ENCODE assay signal across 1 cellular context in the genomic region with DNA sequence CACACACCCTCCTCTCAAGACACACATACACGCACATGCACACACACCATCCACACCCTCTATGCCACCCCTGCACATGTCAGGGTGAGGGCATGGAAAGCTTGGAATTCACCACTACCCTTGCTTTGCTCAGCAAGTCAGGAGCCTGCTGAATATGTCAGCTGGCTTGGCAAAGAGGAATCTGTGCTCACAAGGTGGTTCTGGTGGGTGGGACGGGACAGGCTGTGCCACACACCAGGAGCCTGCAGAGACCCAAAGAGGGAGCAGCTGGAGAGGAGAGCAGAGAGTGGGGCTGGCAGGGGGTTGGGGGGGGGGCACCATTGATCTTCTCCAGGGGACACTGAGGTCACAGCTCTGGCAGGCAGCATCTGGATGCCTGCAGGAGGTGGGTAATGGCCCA.
TF ChIP-seq lines count a peak whose summit lies in the region.

No MANE protein-coding gene starts in this region.

TF ChIP-seq in H1, 55 proteins besides CTCF, POLR2A, EP300 and RAD21 (continued from another document):
- TF ChIP-seq RBBP5 (IDR thresholded peaks at IDR 0.05; ENCODE audit: borderline replicate concordance, low read depth, low read length) (no peak), YY1 (IDR thresholded peaks at IDR 0.05; ENCODE audit: low read depth, low read length) (no peak), TBP (IDR thresholded peaks at IDR 0.05; ENCODE audit: low read depth, low read length) (no peak), EZH2 (IDR thresholded peaks at IDR 0.05; ENCODE audit: low read depth, low read length, severe bottlenecking) (no peak), CTBP2 (IDR thresholded peaks at IDR 0.05; ENCODE audit: borderline replicate concordance, insufficient read depth, insufficient read length, low read length) (no peak), KDM5A (IDR thresholded peaks at IDR 0.05; ENCODE audit: low read length) (no peak), FOSL1 (IDR thresholded peaks at IDR 0.05; ENCODE audit: insufficient read depth, low read depth, low read length) (no peak), GTF2F1 (IDR thresholded peaks at IDR 0.05; ENCODE audit: borderline replicate concordance, low read depth, low read length) (no peak), TEAD4 (IDR thresholded peaks at IDR 0.05; ENCODE audit: low read depth, low read length) (no peak), JUND (IDR thresholded peaks at IDR 0.05; ENCODE audit: low read length) (no peak)
- TF ChIP-seq, protein P1, sequence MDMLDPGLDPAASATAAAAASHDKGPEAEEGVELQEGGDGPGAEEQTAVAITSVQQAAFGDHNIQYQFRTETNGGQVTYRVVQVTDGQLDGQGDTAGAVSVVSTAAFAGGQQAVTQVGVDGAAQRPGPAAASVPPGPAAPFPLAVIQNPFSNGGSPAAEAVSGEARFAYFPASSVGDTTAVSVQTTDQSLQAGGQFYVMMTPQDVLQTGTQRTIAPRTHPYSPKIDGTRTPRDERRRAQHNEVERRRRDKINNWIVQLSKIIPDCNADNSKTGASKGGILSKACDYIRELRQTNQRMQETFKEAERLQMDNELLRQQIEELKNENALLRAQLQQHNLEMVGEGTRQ (IDR thresholded peaks at IDR 0.05; ENCODE audit: low read length), result no peak
- TF ChIP-seq, protein P2, sequence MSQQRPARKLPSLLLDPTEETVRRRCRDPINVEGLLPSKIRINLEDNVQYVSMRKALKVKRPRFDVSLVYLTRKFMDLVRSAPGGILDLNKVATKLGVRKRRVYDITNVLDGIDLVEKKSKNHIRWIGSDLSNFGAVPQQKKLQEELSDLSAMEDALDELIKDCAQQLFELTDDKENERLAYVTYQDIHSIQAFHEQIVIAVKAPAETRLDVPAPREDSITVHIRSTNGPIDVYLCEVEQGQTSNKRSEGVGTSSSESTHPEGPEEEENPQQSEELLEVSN (IDR thresholded peaks at IDR 0.05), result no peak
